11 cellular contexts compared by ENCODE assay signal in the genomic region with DNA sequence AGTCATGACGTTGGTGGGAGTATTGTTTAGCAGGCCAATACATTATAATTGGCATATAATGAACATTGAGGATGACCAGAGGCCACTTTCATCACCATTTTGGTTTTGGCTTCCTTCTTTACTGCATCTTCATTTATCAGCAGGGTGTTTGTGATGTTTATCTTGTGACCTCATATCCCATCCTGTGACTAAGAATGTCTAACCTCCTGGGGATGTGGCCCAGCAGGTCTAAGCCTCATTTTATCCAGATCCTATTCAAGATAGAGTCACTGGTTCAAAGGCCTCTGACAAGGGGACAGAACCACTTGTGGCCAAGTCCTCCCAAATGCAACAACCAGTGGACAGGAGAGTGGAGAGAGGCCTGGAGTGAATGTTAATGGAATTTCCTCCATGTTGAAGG.
DNase-seq lines count a peak whose midpoint lies in the region; ATAC-seq, FAIRE-seq and TF ChIP-seq lines count a peak whose summit lies in the region.
"Had no signal": no experiment of that assay in that cellular context is flagged by ENCODE, and none has a peak within 500 bp of the region (broad histone marks: within the 10 kb centered on the region; RNA-seq: fewer than 3 reads in every experiment).

No MANE protein-coding gene starts in this region.

- TF ChIP-seq CTCF in fibroblast of the aortic adventitia (IDR thresholded peaks at IDR 0.05; ENCODE audit: insufficient read depth, low read length) (no peak), WTC11 (IDR thresholded peaks at IDR 0.05) (no peak), thyroid gland (IDR thresholded peaks at IDR 0.05) (no peak), sigmoid colon (IDR thresholded peaks at IDR 0.05) (no peak)

- H3K36me3 Mint-ChIP-seq in WTC11, result peaks cover 25% of the 10 kb centered on the region

- H3K27me3 ChIP-seq in ACC112 (ENCODE audit: insufficient read depth, low read length), result no peaks in the 10 kb centered on the region
- no peaks in the 10 kb centered on the region for H3K27me3 ChIP-seq in small intestine (ENCODE audit: control insufficient read depth in 2 of 2, insufficient read depth in 2 of 2, low read length in 2 of 2)
- H3K27me3 ChIP-seq in thyroid gland, result no peaks in the 10 kb centered on the region
- no peaks in the 10 kb centered on the region for H3K27me3 ChIP-seq in sigmoid colon
- H3K27me3 ChIP-seq: BLaER1 had no signal

- peaks cover 26% of the 10 kb centered on the region for H3K9me3 Mint-ChIP-seq in WTC11

- peak overlapping the region; percentile 31; the same call in 1 of the 2 replicates for H3K27ac ChIP-seq in ACC112 (ENCODE audit: low read depth, low read length)
- no peak overlapping the region for H3K27ac ChIP-seq in small intestine (ENCODE audit: low read depth in 1 of 2, low read length in 1 of 2)
- no peak overlapping the region for H3K27ac ChIP-seq in thyroid gland
- no peak overlapping the region for H3K27ac ChIP-seq in sigmoid colon
- H3K27ac ChIP-seq: BLaER1 had no signal

- H3K36me3 ChIP-seq in ACC112 (ENCODE audit: insufficient read depth, low read length) (no peaks in the 10 kb centered on the region), small intestine (ENCODE audit: control insufficient read depth in 2 of 2, insufficient read depth in 2 of 2, low read length in 2 of 2) (no peaks in the 10 kb centered on the region), thyroid gland (no peaks in the 10 kb centered on the region), sigmoid colon (no peaks in the 10 kb centered on the region)

- no peak overlapping the region for H3K4me3 Mint-ChIP-seq in WTC11

- no peak overlapping the region for H3K27ac Mint-ChIP-seq in WTC11

- H3K4me1 Mint-ChIP-seq in WTC11, result peaks cover 48% of the 10 kb centered on the region

- WGBS in small intestine, 3 donors, result 86 to 89% (median 88%) methylated on average over 1 of the region's 1 CpG
- 87 to 90% methylated on average over 1 of the region's 1 CpG for WGBS in thyroid gland, 2 donors
- WGBS in sigmoid colon, 2 donors, result 79 to 89% methylated on average over 1 of the region's 1 CpG

- intact Hi-C loops in thyroid gland (cut with DNase I) (no loop called here), sigmoid colon (cut with DNase I) (no loop called here)

- H3K79me2 ChIP-seq in ACC112 (ENCODE audit: control insufficient read depth, insufficient read depth, low read length, unreplicated experiment), result no peaks in the 10 kb centered on the region

- TF ChIP-seq POLR2A in thyroid gland (IDR thresholded peaks at IDR 0.05), result no peak
- no peak for TF ChIP-seq POLR2A in sigmoid colon (IDR thresholded peaks at IDR 0.05)

- no peaks in the 10 kb centered on the region for H3K9me3 ChIP-seq in small intestine (ENCODE audit: control insufficient read depth, low read depth)
- H3K9me3 ChIP-seq in thyroid gland, result no peaks in the 10 kb centered on the region
- H3K9me3 ChIP-seq in sigmoid colon, result no peaks in the 10 kb centered on the region

- TF ChIP-seq EP300 in sigmoid colon (IDR thresholded peaks at IDR 0.05), result no peak

- no peak overlapping the region for H2AFZ ChIP-seq in ACC112 (ENCODE audit: low read length, unreplicated experiment)

- ATAC-seq in WTC11, result no peak

- no peak for FAIRE-seq in small intestine (lab: Jason Lieb, UNC)

- POLR2A ChIA-PET in HEK293T (lab: Yijun Ruan, JAX), result no interaction called here
- POLR2A ChIA-PET in WTC11 (lab: Charles Lee), result no interaction called here

- H3K4me1 ChIP-seq in ACC112 (ENCODE audit: control insufficient read depth, insufficient read depth, low read length, unreplicated experiment) (peaks cover 16% of the 10 kb centered on the region), small intestine (ENCODE audit: control insufficient read depth in 2 of 2, insufficient read depth in 1 of 2, low read depth in 1 of 2, low read length in 1 of 2) (no peaks in the 10 kb centered on the region), thyroid gland (no peaks in the 10 kb centered on the region), sigmoid colon (peaks cover 0 to 34% (median 21%) of the 10 kb centered on the region in 4 donors)

- H3K4me3 ChIP-seq in ACC112 (ENCODE audit: low read depth, low read length) (no peak overlapping the region), fibroblast of the aortic adventitia (ENCODE audit: low read depth, low read length) (no peak overlapping the region), small intestine (ENCODE audit: low read depth in 1 of 2, low read length in 2 of 2) (no peak overlapping the region), thyroid gland (replicated peaks in 1 of 3) (no peak overlapping the region), sigmoid colon (no peak overlapping the region)
- H3K4me3 ChIP-seq: BLaER1 had no signal

- DNase-seq in HEK293T (ENCODE audit: extremely low spot score) (no peak), SW 1271 (lab: John Stamatoyannopoulos, UW) (peak; percentile 46 to 66), fibroblast of the aortic adventitia (ENCODE audit: low read depth) (peak; percentile 55), small intestine (no peak), WTC11 (ENCODE audit: low spot score) (no peak), thyroid gland (no peak), sigmoid colon (no peak)
- DNase-seq: amniotic stem cell, NCI-H2171 treated with DMSO at 0.1 percent for 48 hours had no signal

- CTCF ChIA-PET in HEK293T (lab: Yijun Ruan, JAX), result no interaction called here
- CTCF ChIA-PET in WTC11 (lab: Charles Lee), result no interaction called here

- no peaks in the 10 kb centered on the region; the same call in 1 of the 2 replicates for H3K27me3 Mint-ChIP-seq in WTC11 (ENCODE audit: low read depth)

TF ChIP-seq in HEK293T, 16 proteins besides CTCF, POLR2A, EP300 and RAD21:
- TF ChIP-seq NFRKB (IDR thresholded peaks at IDR 0.05) (no peak), CTBP1 (IDR thresholded peaks at IDR 0.05; ENCODE audit: borderline replicate concordance) (0 out of 2 replicates have a peak, but pooled peaks have one; percentile 22)

TF ChIP-seq in WTC11, 78 proteins besides CTCF, POLR2A, EP300 and RAD21:
- TF ChIP-seq OVOL2 (CRISPR knock-in tag; IDR thresholded peaks at IDR 0.05; ENCODE audit: borderline replicate concordance) (no peak), MXD4 (CRISPR knock-in tag; IDR thresholded peaks at IDR 0.05; ENCODE audit: borderline replicate concordance) (no peak), JUN (CRISPR knock-in tag; IDR thresholded peaks at IDR 0.05) (no peak), FOXJ3 (CRISPR knock-in tag; IDR thresholded peaks at IDR 0.05; ENCODE audit: borderline replicate concordance) (no peak), SP1 (CRISPR knock-in tag; conservative IDR thresholded peaks at IDR 0.05) (no peak), ELF4 (CRISPR knock-in tag; IDR thresholded peaks at IDR 0.05; ENCODE audit: low read depth) (no peak), SOX15 (CRISPR knock-in tag; IDR thresholded peaks at IDR 0.05) (no peak), ZNF396 (CRISPR knock-in tag; IDR thresholded peaks at IDR 0.05; ENCODE audit: borderline replicate concordance) (no peak)
- TF ChIP-seq, protein P1, sequence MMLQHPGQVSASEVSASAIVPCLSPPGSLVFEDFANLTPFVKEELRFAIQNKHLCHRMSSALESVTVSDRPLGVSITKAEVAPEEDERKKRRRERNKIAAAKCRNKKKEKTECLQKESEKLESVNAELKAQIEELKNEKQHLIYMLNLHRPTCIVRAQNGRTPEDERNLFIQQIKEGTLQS (CRISPR knock-in tag; conservative IDR thresholded peaks at IDR 0.05), result no peak
TF ChIP-seq in WTC11: peak in this region for 0.

Comparison
In these comparisons a context has a peak if more than half of its experiments do, and no peak if none do; other contexts are left out.
1. DNase-seq: peak in SW 1271 (2 of 2) and fibroblast of the aortic adventitia (single experiment); none in HEK293T (single experiment), small intestine (single experiment), WTC11 (single experiment), thyroid gland (0 of 2) and sigmoid colon (single experiment).